In the genomic region with DNA sequence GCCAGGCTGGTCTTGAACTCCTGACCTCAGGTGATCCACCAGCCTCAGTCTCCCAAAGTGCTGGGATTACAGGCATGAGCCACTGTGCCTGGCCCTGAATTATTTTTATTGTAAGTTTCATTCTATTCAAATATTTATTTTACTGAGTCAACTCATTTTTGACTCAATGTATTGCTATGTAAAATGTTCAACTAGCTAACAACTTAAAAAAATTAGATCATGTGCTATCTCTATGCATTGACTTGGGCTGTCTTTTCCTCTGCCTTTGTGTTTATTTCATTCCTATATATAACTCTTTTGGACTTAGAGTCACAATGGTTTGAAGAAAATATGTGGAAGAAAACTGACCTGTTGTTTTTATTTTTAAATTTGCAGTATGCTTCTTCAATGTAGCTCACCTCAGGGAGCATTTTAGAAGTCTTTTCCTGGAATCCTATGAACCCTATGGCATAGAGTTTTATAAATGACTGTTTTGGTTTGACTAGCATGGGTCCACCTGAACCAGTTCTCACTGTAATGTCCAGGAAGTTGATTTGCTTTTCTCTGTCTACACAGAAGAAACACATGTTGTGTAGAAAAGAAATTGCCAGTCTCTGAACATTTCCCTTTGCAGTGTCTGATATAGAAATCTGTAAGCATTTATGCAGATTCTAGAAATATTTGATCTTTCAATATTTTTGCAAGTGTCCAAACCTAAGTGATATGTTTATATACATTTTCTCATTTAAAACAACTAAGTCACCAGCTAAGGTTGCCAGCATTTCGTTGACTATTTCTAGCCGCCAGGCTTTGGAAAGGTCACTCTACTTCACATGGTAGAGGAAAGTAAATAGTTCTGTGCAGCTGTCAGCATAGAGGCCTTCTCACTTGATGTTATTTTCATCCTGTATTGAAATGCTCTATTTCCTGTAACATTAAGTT, we compare ENCODE assay signal across 20 cellular contexts.
DNase-seq lines count a peak whose midpoint lies in the region; ATAC-seq and TF ChIP-seq lines count a peak whose summit lies in the region.
"Had no signal": no experiment of that assay in that cellular context is flagged by ENCODE, and none has a peak within 500 bp of the region (broad histone marks: within the 10 kb centered on the region; RNA-seq: fewer than 3 reads in every experiment).

No MANE protein-coding gene starts in this region.

- H3K4me1 Mint-ChIP-seq in stimulated activated naive CD8-positive, alpha-beta T cell treated with anti-CD3 and anti-CD28 coated beads, Interleukin-15, amount 100 ng/mL, for 72 hours, result peaks cover 5% of the 10 kb centered on the region
- peaks cover 6% of the 10 kb centered on the region for H3K4me1 Mint-ChIP-seq in neural progenitor cell
- H3K4me1 Mint-ChIP-seq: activated naive CD8-positive, alpha-beta T cell treated with anti-CD3 and anti-CD28 coated beads, Interleukin-2, amount 10 ng/mL, durations not matched to agents 7 days and 5 days had no signal

- no peaks in the 10 kb centered on the region for H3F3A ChIP-seq in neural progenitor cell (ENCODE audit: low read depth)

- H3K4me3 ChIP-seq in fibroblast of mammary gland (ENCODE audit: control insufficient read depth, low read depth, low read length), result no peak overlapping the region
- no peak overlapping the region for H3K4me3 ChIP-seq in osteoblast (ENCODE audit: insufficient read depth, low read length)
- H3K4me3 ChIP-seq in neural progenitor cell, result no peak overlapping the region
- H3K4me3 ChIP-seq: BLaER1, esophagus squamous epithelium, GM12878, testis had no signal

- peak overlapping the region; percentile 66 for H3K27ac ChIP-seq in osteoblast (ENCODE audit: low read depth, low read length)
- H3K27ac ChIP-seq in neural progenitor cell, result no peak overlapping the region
- H3K27ac ChIP-seq: BLaER1, testis had no signal

- peak overlapping the region; percentile 0 for H2AFZ ChIP-seq in osteoblast (ENCODE audit: low read length)
- no peak overlapping the region for H2AFZ ChIP-seq in neural progenitor cell (replicated peaks)

- H3K4me1 ChIP-seq in osteoblast (ENCODE audit: insufficient read depth, low read length) (peaks cover 30% of the 10 kb centered on the region), neural progenitor cell (no peaks in the 10 kb centered on the region)
- H3K4me1 ChIP-seq: BLaER1, testis had no signal

- no peaks in the 10 kb centered on the region for H3K36me3 ChIP-seq in osteoblast (ENCODE audit: insufficient read depth, low read length)
- H3K36me3 ChIP-seq in neural progenitor cell, result no peaks in the 10 kb centered on the region
- H3K36me3 ChIP-seq: BLaER1, esophagus squamous epithelium had no signal

- no peak overlapping the region for H3K9ac ChIP-seq in neural progenitor cell
- H3K9ac ChIP-seq: BLaER1 had no signal

- ATAC-seq in stimulated activated naive CD8-positive, alpha-beta T cell treated with anti-CD3 and anti-CD28 coated beads, Interleukin-15, amount 100 ng/mL, for 72 hours, result no peak
- ATAC-seq: GM12878 had no signal

- no peaks in the 10 kb centered on the region for H3K36me3 Mint-ChIP-seq in neural progenitor cell
- H3K36me3 Mint-ChIP-seq: activated naive CD8-positive, alpha-beta T cell treated with anti-CD3 and anti-CD28 coated beads, Interleukin-2, amount 10 ng/mL, durations not matched to agents 7 days and 5 days had no signal

- TF ChIP-seq CTCF in fibroblast of mammary gland (conservative IDR thresholded peaks at IDR 0.05; ENCODE audit: control insufficient read depth, insufficient read depth, low read depth, low read length) (no peak), osteoblast (IDR thresholded peaks at IDR 0.05; ENCODE audit: extremely low read depth, low read depth, low read length) (no peak), neural progenitor cell (IDR thresholded peaks at IDR 0.05) (no peak)

- DNase-seq in EL (peak; percentile 44), SHP77 treated with DMSO at 0.1 percent for 48 hours (lab: John Stamatoyannopoulos, UW) (peak; percentile 83), fibroblast of mammary gland (ENCODE audit: low read depth) (peak; percentile 38), osteoblast (ENCODE audit: insufficient read length, low spot score, missing footprints) (no peak), neural progenitor cell (ENCODE audit: low spot score) (no peak), MV-4-11 (lab: John Stamatoyannopoulos, UW) (no peak)
- no peak for DNase-seq in stimulated activated naive CD8-positive, alpha-beta T cell treated with anti-CD3 and anti-CD28 coated beads, Interleukin-15, amount 100 ng/mL, for 72 hours
- no peak for DNase-seq in stimulated activated CD4-positive, alpha-beta T cell treated with anti-CD3 and anti-CD28 coated beads, Interleukin-2, amount 100 ng/mL, for 24 hours
- DNase-seq: activated CD4-positive, alpha-beta T cell treated with anti-CD3 and anti-CD28 coated beads for 48 hours; activated naive CD8-positive, alpha-beta T cell treated with anti-CD3 and anti-CD28 coated beads, Interleukin-2, amount 10 ng/mL, durations not matched to agents 7 days and 5 days; activated T-cell treated with anti-CD3 and anti-CD28 coated beads for 4 hours; cortex of kidney; esophagus squamous epithelium; NCI-H2029 treated with DMSO at 0.1 percent for 48 hours; NCI-H774; nucleus accumbens; testis had no signal

- no peak overlapping the region for H3K27ac Mint-ChIP-seq in stimulated activated naive CD8-positive, alpha-beta T cell treated with anti-CD3 and anti-CD28 coated beads, Interleukin-15, amount 100 ng/mL, for 72 hours
- H3K27ac Mint-ChIP-seq in neural progenitor cell, result no peak overlapping the region
- H3K27ac Mint-ChIP-seq: activated naive CD8-positive, alpha-beta T cell treated with anti-CD3 and anti-CD28 coated beads, Interleukin-2, amount 10 ng/mL, durations not matched to agents 7 days and 5 days; T-helper 2 cell treated with Interferon-gamma antibody and Interleukin-4, amounts not matched to agents 5 μg/mL and 100 μg/mL, for 36 hours had no signal

- H3K4me2 ChIP-seq in osteoblast (ENCODE audit: insufficient read depth, low read length), result no peak overlapping the region
- H3K4me2 ChIP-seq in neural progenitor cell, result no peak overlapping the region
- H3K4me2 ChIP-seq: BLaER1 had no signal

- H3K79me2 ChIP-seq in osteoblast (ENCODE audit: insufficient read depth, low read length), result no peaks in the 10 kb centered on the region
- H3K79me2 ChIP-seq in neural progenitor cell (ENCODE audit: low read depth), result no peaks in the 10 kb centered on the region

- no peaks in the 10 kb centered on the region for H3K9me3 ChIP-seq in osteoblast (ENCODE audit: low read depth, low read length)
- H3K9me3 ChIP-seq in neural progenitor cell (ENCODE audit: low read depth), result no peaks in the 10 kb centered on the region
- H3K9me3 ChIP-seq: esophagus squamous epithelium, testis had no signal

- H3K4me3 Mint-ChIP-seq in stimulated activated naive CD8-positive, alpha-beta T cell treated with anti-CD3 and anti-CD28 coated beads, Interleukin-15, amount 100 ng/mL, for 72 hours, result no peak overlapping the region
- no peak overlapping the region for H3K4me3 Mint-ChIP-seq in neural progenitor cell
- H3K4me3 Mint-ChIP-seq: activated naive CD8-positive, alpha-beta T cell treated with anti-CD3 and anti-CD28 coated beads, Interleukin-2, amount 10 ng/mL, durations not matched to agents 7 days and 5 days; T-helper 2 cell treated with Interferon-gamma antibody and Interleukin-4, amounts not matched to agents 5 μg/mL and 100 μg/mL, for 36 hours had no signal

- peaks cover 27% of the 10 kb centered on the region for H3K27me3 Mint-ChIP-seq in stimulated activated naive CD8-positive, alpha-beta T cell treated with anti-CD3 and anti-CD28 coated beads, Interleukin-15, amount 100 ng/mL, for 72 hours
- H3K27me3 Mint-ChIP-seq in neural progenitor cell (ENCODE audit: insufficient read depth, low read depth), result no peaks in the 10 kb centered on the region
- H3K27me3 Mint-ChIP-seq: activated naive CD8-positive, alpha-beta T cell treated with anti-CD3 and anti-CD28 coated beads, Interleukin-2, amount 10 ng/mL, durations not matched to agents 7 days and 5 days had no signal

- H3K9me3 Mint-ChIP-seq in stimulated activated naive CD8-positive, alpha-beta T cell treated with anti-CD3 and anti-CD28 coated beads, Interleukin-15, amount 100 ng/mL, for 72 hours, result peaks cover 5 to 14% of the 10 kb centered on the region in 2 donors
- H3K9me3 Mint-ChIP-seq in neural progenitor cell, result peaks cover 4% of the 10 kb centered on the region
- H3K9me3 Mint-ChIP-seq: activated naive CD8-positive, alpha-beta T cell treated with anti-CD3 and anti-CD28 coated beads, Interleukin-2, amount 10 ng/mL, durations not matched to agents 7 days and 5 days had no signal

- H3K27me3 ChIP-seq in osteoblast (ENCODE audit: insufficient read depth, low read length) (no peaks in the 10 kb centered on the region), neural progenitor cell (no peaks in the 10 kb centered on the region)
- H3K27me3 ChIP-seq: BLaER1, esophagus squamous epithelium, testis had no signal

- H4K20me1 ChIP-seq in osteoblast (ENCODE audit: insufficient read depth, low read length) (no peaks in the 10 kb centered on the region), neural progenitor cell (ENCODE audit: low read depth) (no peaks in the 10 kb centered on the region)
- H4K20me1 ChIP-seq: BLaER1 had no signal

Comparison
In these comparisons a context has a peak if more than half of its experiments do, and no peak if none do; other contexts are left out.
1. DNase-seq: peak in EL (single experiment), SHP77 treated with DMSO at 0.1 percent for 48 hours (single experiment) and fibroblast of mammary gland (single experiment); none in osteoblast (single experiment), stimulated activated naive CD8-positive, alpha-beta T cell treated with anti-CD3 and anti-CD28 coated beads, Interleukin-15, amount 100 ng/mL, for 72 hours (0 of 2), neural progenitor cell (single experiment), stimulated activated CD4-positive, alpha-beta T cell treated with anti-CD3 and anti-CD28 coated beads, Interleukin-2, amount 100 ng/mL, for 24 hours (0 of 2) and MV-4-11 (single experiment).